Comparison of ENCODE assay signal across 8 cellular contexts in genomic region chr11:6480299-6480914, GRCh38. TPM values are rescaled to one million over a fixed set of nuclear protein-coding genes. Genes with fewer than 3 reads are reported as not detected.
A peak's percentile ranks its signal among the peaks of the same experiment; 100 is the strongest.
DNase-seq lines count a peak whose midpoint lies in the region; ATAC-seq, FAIRE-seq and TF ChIP-seq lines count a peak whose summit lies in the region.

No MANE protein-coding gene starts in this region.

- no peaks in the 10 kb centered on the region for H3K27me3 ChIP-seq in right lobe of liver
- no peaks in the 10 kb centered on the region for H3K27me3 ChIP-seq in tibial nerve

- 55% methylated on average over 6 of the region's 9 CpGs for WGBS in right lobe of liver (ENCODE audit: insufficient coverage, low coverage, low lambda C conversion rate, missing lambda C conversion rate)
- WGBS in tibial nerve, 2 donors: 60 to 63% methylated on average over 9 of the region's 9 CpGs

- H3K36me3 ChIP-seq in right lobe of liver: peaks cover 0 to 50% (median 9%) of the 10 kb centered on the region in 4 donors
- H3K36me3 ChIP-seq in tibial nerve: peaks cover 0 to 67% (median 0%) of the 10 kb centered on the region in 3 donors

- H3K27ac Mint-ChIP-seq in activated CD8-positive, alpha-beta memory T cell treated with anti-CD3 and anti-CD28 coated beads, Interleukin-2, amount 10 ng/mL, durations not matched to agents 7 days and 5 days: peak overlapping the region; percentile 95

- in situ Hi-C loops in astrocyte of the spinal cord (cut with HindIII; ENCODE audit: low sequenced_read_pairs): no loop called here

- H3K36me3 Mint-ChIP-seq in activated CD8-positive, alpha-beta memory T cell treated with anti-CD3 and anti-CD28 coated beads, Interleukin-2, amount 10 ng/mL, durations not matched to agents 7 days and 5 days: peaks cover 23% of the 10 kb centered on the region

- no peaks in the 10 kb centered on the region for H3K27me3 Mint-ChIP-seq in activated CD8-positive, alpha-beta memory T cell treated with anti-CD3 and anti-CD28 coated beads, Interleukin-2, amount 10 ng/mL, durations not matched to agents 7 days and 5 days

- CTCF ChIA-PET in activated CD8-positive, alpha-beta memory T cell treated with anti-CD3 and anti-CD28 coated beads, Interleukin-2, amount 10 ng/mL, durations not matched to agents 7 days and 5 days (lab: Charles Lee): interaction anchor here (0.9 to 3.7 kb wide), 2 partner anchors 37 to 101 kb away, joined by 3 to 39 read pairs; no protein-coding TSS in a partner anchor

- no peak for TF ChIP-seq EP300 in tibial nerve (IDR thresholded peaks at IDR 0.05)

- no peak for TF ChIP-seq POLR2A in right lobe of liver (IDR thresholded peaks at IDR 0.05)
- TF ChIP-seq POLR2A in tibial nerve (IDR thresholded peaks at IDR 0.05): no peak

- no peaks in the 10 kb centered on the region for H3K9me3 Mint-ChIP-seq in activated CD8-positive, alpha-beta memory T cell treated with anti-CD3 and anti-CD28 coated beads, Interleukin-2, amount 10 ng/mL, durations not matched to agents 7 days and 5 days (ENCODE audit: low read depth)

- H3K4me3 ChIP-seq in astrocyte of the spinal cord (ENCODE audit: low read depth, low read length) (peak overlapping the region; percentile 79), right lobe of liver (peak overlapping the region; percentile 59 to 82 (median 73)), tibial nerve (peak overlapping the region; percentile 68 to 91 (median 76))

- H3K4me3 Mint-ChIP-seq in activated CD8-positive, alpha-beta memory T cell treated with anti-CD3 and anti-CD28 coated beads, Interleukin-2, amount 10 ng/mL, durations not matched to agents 7 days and 5 days: peak overlapping the region; percentile 86

- no peak for DNase-seq in activated CD8-positive, alpha-beta memory T cell treated with anti-CD3 and anti-CD28 coated beads, Interleukin-2, amount 10 ng/mL, durations not matched to agents 7 days and 5 days
- no peak for DNase-seq in activated CD8-positive, alpha-beta memory T cell treated with anti-CD3 and anti-CD28 coated beads, Interleukin-2, amount 50 U/mL, for 48 hours
- no peak for DNase-seq in astrocyte of the spinal cord (ENCODE audit: low read depth, low spot score)
- no peak for DNase-seq in right lobe of liver
- no peak for DNase-seq in tibial nerve (ENCODE audit: low spot score in 2 of 2)
- DNase-seq in HTR-8/SVneo (ENCODE audit: insufficient read length, low spot score): no peak
- no peak for DNase-seq in pons (ENCODE audit: low spot score)

- no peak for ATAC-seq in activated CD8-positive, alpha-beta memory T cell treated with anti-CD3 and anti-CD28 coated beads, Interleukin-2, amount 10 ng/mL, durations not matched to agents 7 days and 5 days
- ATAC-seq in right lobe of liver (no peak), GM21576 (IDR thresholded peaks at IDR 0.05; ENCODE audit: unreplicated experiment) (no peak)

- H3K27ac ChIP-seq in right lobe of liver: peak overlapping the region; percentile 81 to 90 (median 87)
- H3K27ac ChIP-seq in tibial nerve: peak overlapping the region; percentile 90 to 96 (median 92)

- no peak for FAIRE-seq in HTR-8/SVneo (lab: Jason Lieb, UNC)

- no peak for TF ChIP-seq CTCF in astrocyte of the spinal cord (IDR thresholded peaks at IDR 0.05; ENCODE audit: low read depth, low read length)
- no peak for TF ChIP-seq CTCF in right lobe of liver (IDR thresholded peaks at IDR 0.05)
- TF ChIP-seq CTCF in tibial nerve (IDR thresholded peaks at IDR 0.05): no peak

- H3K4me1 ChIP-seq in right lobe of liver (peaks cover 0 to 27% (median 3%) of the 10 kb centered on the region in 4 donors), tibial nerve (peaks cover 0 to 37% (median 22%) of the 10 kb centered on the region in 4 donors)

- intact Hi-C loops in right lobe of liver (cut with DNase I): no loop called here

- H3K4me1 Mint-ChIP-seq in activated CD8-positive, alpha-beta memory T cell treated with anti-CD3 and anti-CD28 coated beads, Interleukin-2, amount 10 ng/mL, durations not matched to agents 7 days and 5 days: peaks cover 32% of the 10 kb centered on the region

- H3K9me3 ChIP-seq in right lobe of liver (no peaks in the 10 kb centered on the region), tibial nerve (no peaks in the 10 kb centered on the region)

RNA-seq across cellular contexts. Expression of gene ARFIP2, which starts 0.7 kb away (rescaled TPM):
- 10 to 100 TPM; 33.5 to 39.3 TPM for total RNA-seq in activated CD8-positive, alpha-beta memory T cell treated with anti-CD3 and anti-CD28 coated beads, Interleukin-2, amount 10 ng/mL, durations not matched to agents 7 days and 5 days
- 10 to 100 TPM; 14.6 to 33.3 (median 23.1) TPM for total RNA-seq in right lobe of liver
- 10 to 100 TPM; 40.0 to 63.9 (median 49.7) TPM for total RNA-seq in tibial nerve

RNA-seq across cellular contexts. Expression of gene TIMM10B, which starts 0.9 kb away (rescaled TPM):
- 10 to 100 TPM; 29.2 to 47.0 TPM for total RNA-seq in activated CD8-positive, alpha-beta memory T cell treated with anti-CD3 and anti-CD28 coated beads, Interleukin-2, amount 10 ng/mL, durations not matched to agents 7 days and 5 days
- total RNA-seq in right lobe of liver: 10 to 100 TPM; 10.3 to 33.9 (median 14.1) TPM
- total RNA-seq in tibial nerve: 10 to 100 TPM; 37.1 to 66.6 (median 51.7) TPM

RNA-seq across cellular contexts. Expression of gene TRIM3, which starts 6.7 kb away (rescaled TPM):
- total RNA-seq in activated CD8-positive, alpha-beta memory T cell treated with anti-CD3 and anti-CD28 coated beads, Interleukin-2, amount 10 ng/mL, durations not matched to agents 7 days and 5 days: 1 to 10 TPM; 4.8 to 5.1 TPM
- 1 to 10 TPM; 5.0 to 8.9 (median 6.7) TPM for total RNA-seq in right lobe of liver
- total RNA-seq in tibial nerve: 10 to 100 TPM; 25.6 to 47.7 (median 31.8) TPM

RNA-seq across cellular contexts. Expression of gene DNHD1, which starts 16.7 kb away (rescaled TPM):
- total RNA-seq in activated CD8-positive, alpha-beta memory T cell treated with anti-CD3 and anti-CD28 coated beads, Interleukin-2, amount 10 ng/mL, durations not matched to agents 7 days and 5 days: 10 to 100 TPM; 17.4 to 25.3 TPM
- total RNA-seq in right lobe of liver (10 to 100 TPM in 1 of 6 experiments, 1 to 10 TPM in 5; 1.9 to 10.3 (median 6.1) TPM), tibial nerve (10 to 100 TPM; 17.2 to 27.3 (median 21.0) TPM)

RNA-seq across cellular contexts. Expression of gene HPX, which starts 39.6 kb away (rescaled TPM):
- total RNA-seq in activated CD8-positive, alpha-beta memory T cell treated with anti-CD3 and anti-CD28 coated beads, Interleukin-2, amount 10 ng/mL, durations not matched to agents 7 days and 5 days: under 1 TPM in 1 of 2 experiments, not detected in 1; 0.76 TPM
- total RNA-seq in right lobe of liver: 1,000 to 10,000 TPM; 3,555 to 5,250 (median 4,456) TPM
- 1 to 10 TPM; 1.0 to 7.5 (median 4.8) TPM for total RNA-seq in tibial nerve
